1 cellular context compared by ENCODE assay signal in genomic region chr16:30067584-30067916, GRCh38.
TF ChIP-seq lines count a peak whose summit lies in the region.

No MANE protein-coding gene starts in this region.

TF ChIP-seq in HCT116, 20 proteins besides CTCF, POLR2A, EP300 and RAD21 (continued from another document):
- TF ChIP-seq REST (IDR thresholded peaks at IDR 0.05; ENCODE audit: low read depth) (no peak), ZNF274 (IDR thresholded peaks at IDR 0.05; ENCODE audit: low read depth, low read length) (no peak), CEBPB (IDR thresholded peaks at IDR 0.05; ENCODE audit: low read depth) (no peak), ZFX (IDR thresholded peaks at IDR 0.05) (no peak)
